ENCODE assay signal across 13 cellular contexts in genomic region chr4:128031756-128032384, GRCh38.
"Had no signal": no experiment of that assay in that cellular context is flagged by ENCODE, and none has a peak within 500 bp of the region (broad histone marks: within the 10 kb centered on the region; RNA-seq: fewer than 3 reads in every experiment).

No MANE protein-coding gene starts in this region.

- H3K27me3 ChIP-seq: cardiac muscle cell, thyroid gland had no signal

- DNase-seq: activated CD4-positive, alpha-beta T cell treated with anti-CD3 and anti-CD28 coated beads for 1 hour; activated CD4-positive, alpha-beta T cell treated with anti-CD3 and anti-CD28 coated beads, Interleukin-2, amount 50 U/mL, for 48 hours; activated naive CD4-positive, alpha-beta T cell treated with anti-CD3 and anti-CD28 coated beads, Interleukin-2, amount 10 ng/mL, durations not matched to agents 7 days and 5 days; glutamatergic neuron; kidney glomerular epithelial cell; mesendoderm; natural killer cell; retina; stimulated activated CD4-positive, alpha-beta T cell treated with anti-CD3 and anti-CD28 coated beads, Interleukin-2, amount 100 ng/mL, for 48 hours; stimulated activated naive B cell treated with anti-CD40 and anti-IgM and Interleukin-4, amounts not matched to agents 10 μg/mL and 1 μg/mL and 100 μg/mL, for 72 hours; thyroid gland had no signal

- H3K4me3 ChIP-seq: cardiac muscle cell, thyroid gland had no signal

- H3K9me3 ChIP-seq: thyroid gland had no signal

- H3K27ac ChIP-seq: cardiac muscle cell, thyroid gland, VCaP had no signal

- ATAC-seq: natural killer cell; stimulated activated naive B cell treated with anti-CD40 and anti-IgM and Interleukin-4, amounts not matched to agents 10 μg/mL and 1 μg/mL and 100 μg/mL, for 72 hours had no signal

- H3K4me1 ChIP-seq: thyroid gland had no signal
